Comparison of ENCODE assay signal across 8 cellular contexts in genomic region chr10:93071674-93072224, GRCh38. TPM values are rescaled to one million over a fixed set of nuclear protein-coding genes. Genes with fewer than 3 reads are reported as not detected.
DNase-seq lines count a peak whose midpoint lies in the region; ATAC-seq, FAIRE-seq and TF ChIP-seq lines count a peak whose summit lies in the region.

No MANE protein-coding gene starts in this region.

- H3K27me3 ChIP-seq in bronchial epithelial cell (ENCODE audit: control insufficient read depth, insufficient read depth, low read length), result peaks cover 76% of the 10 kb centered on the region
- H3K27me3 ChIP-seq in mucosa of rectum (ENCODE audit: control insufficient read depth in 2 of 2, insufficient read depth in 2 of 2, low read length in 2 of 2), result peaks cover 77 to 82% of the 10 kb centered on the region in 2 donors

- in situ Hi-C loops in ACHN (cut with HindIII; ENCODE audit: low pct_ligation_motif_present, low pct_unique_long_range_greater_than_20kb, low sequenced_read_pairs), result no loop called here

- H3K4me1 ChIP-seq in mucosa of rectum (ENCODE audit: control insufficient read depth in 2 of 2, insufficient read depth in 2 of 2, low read length in 2 of 2), result peaks cover 15 to 18% of the 10 kb centered on the region in 2 donors

- no peak for ATAC-seq in GM19467 (IDR thresholded peaks at IDR 0.05; ENCODE audit: unreplicated experiment)
- no peak for ATAC-seq in GM21360 (IDR thresholded peaks at IDR 0.05; ENCODE audit: unreplicated experiment)

- no peak for TF ChIP-seq CTCF in bronchial epithelial cell (IDR thresholded peaks at IDR 0.05; ENCODE audit: insufficient read depth, low read length, severe bottlenecking)

- H3K4me3 ChIP-seq in bronchial epithelial cell (ENCODE audit: low read depth, low read length), result peak overlapping the region; percentile 7
- peak overlapping the region; percentile 59 to 65 for H3K4me3 ChIP-seq in mucosa of rectum (ENCODE audit: low read length in 2 of 2)

- DNase-seq in ACHN (peak; percentile 64), HuH-7.5 (ENCODE audit: low spot score) (peak; percentile 98), bronchial epithelial cell (ENCODE audit: low read depth) (no peak), MV-4-11 (lab: John Stamatoyannopoulos, UW) (no peak)
- DNase-seq in stimulated activated CD4-positive, alpha-beta T cell treated with anti-CD3 and anti-CD28 coated beads, Interleukin-4, amount 100 ng/mL, for 4 hours, result no peak

- FAIRE-seq in bronchial epithelial cell (lab: Jason Lieb, UNC), result no peak

- H3K36me3 ChIP-seq in bronchial epithelial cell (ENCODE audit: control insufficient read depth, insufficient read depth, low read length) (no peaks in the 10 kb centered on the region), mucosa of rectum (ENCODE audit: control insufficient read depth in 2 of 2, insufficient read depth in 2 of 2, low read length in 2 of 2) (no peaks in the 10 kb centered on the region)

- no peaks in the 10 kb centered on the region for H3K9me3 ChIP-seq in mucosa of rectum (ENCODE audit: control insufficient read depth in 2 of 2, low read length in 2 of 2)

- H3K27ac ChIP-seq in mucosa of rectum (ENCODE audit: low read depth in 2 of 2, low read length in 2 of 2), result no peak overlapping the region

- H3K9ac ChIP-seq in mucosa of rectum (ENCODE audit: low read depth in 1 of 2, low read length in 2 of 2), result no peak overlapping the region

RNA-seq across cellular contexts. Expression of gene CYP26A1, which starts 1.9 kb away (rescaled TPM):
- total RNA-seq in bronchial epithelial cell, result not detected in 2 replicates

RNA-seq across cellular contexts. Expression of gene CYP26C1, which starts 11.2 kb away (rescaled TPM):
- total RNA-seq in bronchial epithelial cell, result under 0.01 TPM in 2 replicates

Comparison
In these comparisons a context has a peak if more than half of its experiments do, and no peak if none do; other contexts are left out.
1. DNase-seq: peak in ACHN (single experiment) and HuH-7.5 (single experiment); none in bronchial epithelial cell (single experiment), MV-4-11 (single experiment) and stimulated activated CD4-positive, alpha-beta T cell treated with anti-CD3 and anti-CD28 coated beads, Interleukin-4, amount 100 ng/mL, for 4 hours (0 of 2).